21 cellular contexts compared by ENCODE assay signal in genomic region chr7:157944051-157944450, GRCh38.
"Had no signal": no experiment of that assay in that cellular context is flagged by ENCODE, and none has a peak within 500 bp of the region (broad histone marks: within the 10 kb centered on the region; RNA-seq: fewer than 3 reads in every experiment).

No MANE protein-coding gene starts in this region.

- DNase-seq: IMR-90, Karpas-422, KG1, MG63, NCI-H1092, NCI-H1105 treated with DMSO at 0.1 percent for 48 hours, NCI-H1417 treated with DMSO at 0.1 percent for 48 hours, NCI-H146, NCI-H1694 treated with DMSO at 0.1 percent for 48 hours, NCI-H1930, NCI-H2081, NCI-H2107, NCI-H2227 treated with DMSO at 0.1 percent for 48 hours, NCI-H524 treated with DMSO at 0.1 percent for 48 hours, NCI-H69, NCI-H774, PC-3, SHP77, SK-N-SH had no signal

- H3K27me3 ChIP-seq: MG63 had no signal

- H3K27ac ChIP-seq: RWPE1 had no signal

- H3K9ac ChIP-seq: SK-N-SH had no signal

- H3K4me3 ChIP-seq: MG63 had no signal

- H3K36me3 ChIP-seq: MG63 had no signal

- H3K4me2 ChIP-seq: SK-N-SH had no signal

- FAIRE-seq: HepG2 had no signal
